In genomic region chr10:79093658-79094411, GRCh38 we compare ENCODE assay signal across 8 cellular contexts. TPM values are rescaled to one million over a fixed set of nuclear protein-coding genes. Genes with fewer than 3 reads are reported as not detected.
DNase-seq lines count a peak whose midpoint lies in the region; ATAC-seq lines count a peak whose summit lies in the region.

No MANE protein-coding gene starts in this region.

- peak overlapping the region; percentile 23 for H3K27ac ChIP-seq in cingulate gyrus (ENCODE audit: low read depth, low read length)

- peak; percentile 86 for DNase-seq in M059J (ENCODE audit: low read depth)
- peak; percentile 74 for DNase-seq in myocyte (ENCODE audit: low read depth)
- no peak for DNase-seq in DMS 273 (lab: John Stamatoyannopoulos, UW; ENCODE audit: unreplicated experiment)
- no peak for DNase-seq in DMS79 treated with DMSO at 0.1 percent for 48 hours (lab: John Stamatoyannopoulos, UW)
- DNase-seq in NCI-H1048 (lab: John Stamatoyannopoulos, UW) = no peak

- ATAC-seq in GM21367 (IDR thresholded peaks at IDR 0.05; ENCODE audit: unreplicated experiment) (peak; percentile 42), GM19452 (IDR thresholded peaks at IDR 0.05; ENCODE audit: unreplicated experiment) (no peak)

RNA-seq across cellular contexts. Expression of gene ZMIZ1, which starts 25.1 kb away (rescaled TPM):
- 21.9 and 47.2 TPM in 2 replicates for total RNA-seq in M059J (2014; rRNA removed; shearing (Covaris generic))
- total RNA-seq in myocyte = 7.1 and 10.0 TPM in 2 replicates
- polyA plus RNA-seq in myocyte (2012) = 23.2 TPM

Comparison
In these comparisons a context has a peak if more than half of its experiments do, and no peak if none do; other contexts are left out.
1. DNase-seq: peak in M059J (single experiment) and myocyte (single experiment); none in DMS 273 (single experiment), DMS79 treated with DMSO at 0.1 percent for 48 hours (single experiment) and NCI-H1048 (single experiment).